1 cellular context compared by ENCODE assay signal in the genomic region with DNA sequence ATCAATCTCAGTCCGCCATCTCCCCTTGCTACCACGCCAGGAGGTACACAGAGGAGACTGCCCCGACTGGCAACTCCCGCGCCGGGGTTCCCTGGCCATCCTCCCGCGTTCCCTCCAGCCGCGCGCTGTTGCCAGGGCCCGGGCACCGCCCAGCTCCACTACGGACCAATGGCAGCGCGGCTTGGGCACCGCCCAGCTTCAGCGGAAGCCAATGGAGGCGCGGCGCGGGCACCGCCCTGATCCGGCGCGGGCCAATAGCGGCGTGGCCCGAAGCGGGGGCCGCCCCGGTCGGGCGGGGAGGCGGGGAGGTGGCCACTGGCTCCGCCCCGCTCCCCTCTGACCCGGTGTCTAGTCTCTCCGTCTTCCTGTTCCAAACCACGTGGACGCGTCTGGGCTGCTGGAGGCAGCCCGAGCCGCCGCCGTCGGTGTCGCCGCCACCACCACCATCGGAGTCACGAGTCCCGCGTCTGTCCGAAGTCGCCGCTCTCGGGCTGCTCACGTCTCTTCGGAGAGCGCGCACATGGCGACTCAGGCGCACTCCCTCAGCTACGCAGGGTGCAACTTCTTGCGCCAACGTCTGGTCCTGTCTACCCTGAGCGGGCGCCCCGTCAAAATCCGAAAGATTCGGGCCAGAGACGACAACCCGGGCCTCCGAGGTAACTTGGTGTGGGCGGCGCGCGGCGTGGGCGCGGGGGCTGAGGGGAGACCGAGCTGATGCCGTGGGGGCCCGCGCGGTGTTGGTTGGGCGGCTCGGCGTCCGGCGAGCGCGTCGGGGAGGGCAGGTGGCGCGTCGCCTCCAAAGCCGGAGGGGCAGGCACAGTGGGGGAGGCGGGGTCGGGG.
TF ChIP-seq lines count a peak whose summit lies in the region.

A gene with protein sequence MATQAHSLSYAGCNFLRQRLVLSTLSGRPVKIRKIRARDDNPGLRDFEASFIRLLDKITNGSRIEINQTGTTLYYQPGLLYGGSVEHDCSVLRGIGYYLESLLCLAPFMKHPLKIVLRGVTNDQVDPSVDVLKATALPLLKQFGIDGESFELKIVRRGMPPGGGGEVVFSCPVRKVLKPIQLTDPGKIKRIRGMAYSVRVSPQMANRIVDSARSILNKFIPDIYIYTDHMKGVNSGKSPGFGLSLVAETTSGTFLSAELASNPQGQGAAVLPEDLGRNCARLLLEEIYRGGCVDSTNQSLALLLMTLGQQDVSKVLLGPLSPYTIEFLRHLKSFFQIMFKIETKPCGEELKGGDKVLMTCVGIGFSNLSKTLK (plus strand): TSS at position 373 of the 840 bp plus-strand sequence. CDS start 148 bp downstream, at position 521.

TF ChIP-seq in GM12878, 131 proteins besides CTCF, POLR2A, EP300 and RAD21 (continued from another document):
- TF ChIP-seq, protein P1, sequence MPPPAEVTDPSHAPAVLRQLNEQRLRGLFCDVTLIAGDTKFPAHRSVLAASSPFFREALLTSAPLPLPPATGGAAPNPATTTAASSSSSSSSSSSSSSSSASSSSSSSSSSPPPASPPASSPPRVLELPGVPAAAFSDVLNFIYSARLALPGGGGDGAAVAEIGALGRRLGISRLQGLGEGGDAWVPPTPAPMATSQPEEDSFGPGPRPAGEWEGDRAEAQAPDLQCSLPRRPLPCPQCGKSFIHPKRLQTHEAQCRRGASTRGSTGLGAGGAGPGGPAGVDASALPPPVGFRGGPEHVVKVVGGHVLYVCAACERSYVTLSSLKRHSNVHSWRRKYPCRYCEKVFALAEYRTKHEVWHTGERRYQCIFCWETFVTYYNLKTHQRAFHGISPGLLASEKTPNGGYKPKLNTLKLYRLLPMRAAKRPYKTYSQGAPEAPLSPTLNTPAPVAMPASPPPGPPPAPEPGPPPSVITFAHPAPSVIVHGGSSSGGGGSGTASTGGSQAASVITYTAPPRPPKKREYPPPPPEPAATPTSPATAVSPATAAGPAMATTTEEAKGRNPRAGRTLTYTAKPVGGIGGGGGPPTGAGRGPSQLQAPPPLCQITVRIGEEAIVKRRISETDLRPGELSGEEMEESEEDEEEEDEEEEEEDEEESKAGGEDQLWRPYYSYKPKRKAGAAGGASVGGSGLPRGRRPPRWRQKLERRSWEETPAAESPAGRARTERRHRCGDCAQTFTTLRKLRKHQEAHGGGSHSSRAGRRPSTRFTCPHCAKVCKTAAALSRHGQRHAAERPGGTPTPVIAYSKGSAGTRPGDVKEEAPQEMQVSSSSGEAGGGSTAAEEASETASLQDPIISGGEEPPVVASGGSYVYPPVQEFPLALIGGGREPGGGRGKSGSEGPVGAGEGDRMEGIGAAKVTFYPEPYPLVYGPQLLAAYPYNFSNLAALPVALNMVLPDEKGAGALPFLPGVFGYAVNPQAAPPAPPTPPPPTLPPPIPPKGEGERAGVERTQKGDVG (CRISPR knock-in tag; IDR thresholded peaks at IDR 0.05), result no peak
- TF ChIP-seq GABPA (IDR thresholded peaks at IDR 0.05; ENCODE audit: low read depth), result no peak
- TF ChIP-seq, protein P2, sequence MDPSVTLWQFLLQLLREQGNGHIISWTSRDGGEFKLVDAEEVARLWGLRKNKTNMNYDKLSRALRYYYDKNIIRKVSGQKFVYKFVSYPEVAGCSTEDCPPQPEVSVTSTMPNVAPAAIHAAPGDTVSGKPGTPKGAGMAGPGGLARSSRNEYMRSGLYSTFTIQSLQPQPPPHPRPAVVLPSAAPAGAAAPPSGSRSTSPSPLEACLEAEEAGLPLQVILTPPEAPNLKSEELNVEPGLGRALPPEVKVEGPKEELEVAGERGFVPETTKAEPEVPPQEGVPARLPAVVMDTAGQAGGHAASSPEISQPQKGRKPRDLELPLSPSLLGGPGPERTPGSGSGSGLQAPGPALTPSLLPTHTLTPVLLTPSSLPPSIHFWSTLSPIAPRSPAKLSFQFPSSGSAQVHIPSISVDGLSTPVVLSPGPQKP (IDR thresholded peaks at IDR 0.05; ENCODE audit: low read depth, low read length), result no peak
- 0 out of 2 replicates have a peak, but pooled peaks have one; percentile 24 for TF ChIP-seq RCOR1 (conservative IDR thresholded peaks at IDR 0.05; ENCODE audit: low read depth, low read length)
- no peak for TF ChIP-seq POLR2AphosphoS2 (IDR thresholded peaks at IDR 0.05; ENCODE audit: low read depth, low read length)
- TF ChIP-seq ZNF207 (IDR thresholded peaks at IDR 0.05; ENCODE audit: borderline replicate concordance), result no peak
- no peak for TF ChIP-seq SMAD1 (IDR thresholded peaks at IDR 0.05; ENCODE audit: low read depth, partially characterized antibody)
- peak; percentile 92 for TF ChIP-seq CHD2 (IDR thresholded peaks at IDR 0.05; ENCODE audit: borderline replicate concordance, low read depth, low read length)
- TF ChIP-seq, protein P3, sequence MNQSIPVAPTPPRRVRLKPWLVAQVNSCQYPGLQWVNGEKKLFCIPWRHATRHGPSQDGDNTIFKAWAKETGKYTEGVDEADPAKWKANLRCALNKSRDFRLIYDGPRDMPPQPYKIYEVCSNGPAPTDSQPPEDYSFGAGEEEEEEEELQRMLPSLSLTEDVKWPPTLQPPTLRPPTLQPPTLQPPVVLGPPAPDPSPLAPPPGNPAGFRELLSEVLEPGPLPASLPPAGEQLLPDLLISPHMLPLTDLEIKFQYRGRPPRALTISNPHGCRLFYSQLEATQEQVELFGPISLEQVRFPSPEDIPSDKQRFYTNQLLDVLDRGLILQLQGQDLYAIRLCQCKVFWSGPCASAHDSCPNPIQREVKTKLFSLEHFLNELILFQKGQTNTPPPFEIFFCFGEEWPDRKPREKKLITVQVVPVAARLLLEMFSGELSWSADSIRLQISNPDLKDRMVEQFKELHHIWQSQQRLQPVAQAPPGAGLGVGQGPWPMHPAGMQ (IDR thresholded peaks at IDR 0.05; ENCODE audit: borderline replicate concordance), result no peak
- TF ChIP-seq KAT2A (conservative IDR thresholded peaks at IDR 0.05; ENCODE audit: control insufficient read depth, low read depth, low read length), result no peak
- no peak for TF ChIP-seq BACH1 (IDR thresholded peaks at IDR 0.05; ENCODE audit: borderline replicate concordance)
- TF ChIP-seq, protein P4, sequence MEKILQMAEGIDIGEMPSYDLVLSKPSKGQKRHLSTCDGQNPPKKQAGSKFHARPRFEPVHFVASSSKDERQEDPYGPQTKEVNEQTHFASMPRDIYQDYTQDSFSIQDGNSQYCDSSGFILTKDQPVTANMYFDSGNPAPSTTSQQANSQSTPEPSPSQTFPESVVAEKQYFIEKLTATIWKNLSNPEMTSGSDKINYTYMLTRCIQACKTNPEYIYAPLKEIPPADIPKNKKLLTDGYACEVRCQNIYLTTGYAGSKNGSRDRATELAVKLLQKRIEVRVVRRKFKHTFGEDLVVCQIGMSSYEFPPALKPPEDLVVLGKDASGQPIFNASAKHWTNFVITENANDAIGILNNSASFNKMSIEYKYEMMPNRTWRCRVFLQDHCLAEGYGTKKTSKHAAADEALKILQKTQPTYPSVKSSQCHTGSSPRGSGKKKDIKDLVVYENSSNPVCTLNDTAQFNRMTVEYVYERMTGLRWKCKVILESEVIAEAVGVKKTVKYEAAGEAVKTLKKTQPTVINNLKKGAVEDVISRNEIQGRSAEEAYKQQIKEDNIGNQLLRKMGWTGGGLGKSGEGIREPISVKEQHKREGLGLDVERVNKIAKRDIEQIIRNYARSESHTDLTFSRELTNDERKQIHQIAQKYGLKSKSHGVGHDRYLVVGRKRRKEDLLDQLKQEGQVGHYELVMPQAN (conservative IDR thresholded peaks at IDR 0.05), result peak; percentile 96
- TF ChIP-seq, protein P5, sequence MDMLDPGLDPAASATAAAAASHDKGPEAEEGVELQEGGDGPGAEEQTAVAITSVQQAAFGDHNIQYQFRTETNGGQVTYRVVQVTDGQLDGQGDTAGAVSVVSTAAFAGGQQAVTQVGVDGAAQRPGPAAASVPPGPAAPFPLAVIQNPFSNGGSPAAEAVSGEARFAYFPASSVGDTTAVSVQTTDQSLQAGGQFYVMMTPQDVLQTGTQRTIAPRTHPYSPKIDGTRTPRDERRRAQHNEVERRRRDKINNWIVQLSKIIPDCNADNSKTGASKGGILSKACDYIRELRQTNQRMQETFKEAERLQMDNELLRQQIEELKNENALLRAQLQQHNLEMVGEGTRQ (IDR thresholded peaks at IDR 0.05; ENCODE audit: borderline replicate concordance, low read depth, low read length), result 0 out of 2 replicates have a peak, but pooled peaks have one; percentile 25
- no peak for TF ChIP-seq FOXM1 (IDR thresholded peaks at IDR 0.05; ENCODE audit: low read depth, low read length)
- peak; percentile 97 for TF ChIP-seq SP1 (IDR thresholded peaks at IDR 0.05; ENCODE audit: low read depth, low read length)
- TF ChIP-seq, protein P6, sequence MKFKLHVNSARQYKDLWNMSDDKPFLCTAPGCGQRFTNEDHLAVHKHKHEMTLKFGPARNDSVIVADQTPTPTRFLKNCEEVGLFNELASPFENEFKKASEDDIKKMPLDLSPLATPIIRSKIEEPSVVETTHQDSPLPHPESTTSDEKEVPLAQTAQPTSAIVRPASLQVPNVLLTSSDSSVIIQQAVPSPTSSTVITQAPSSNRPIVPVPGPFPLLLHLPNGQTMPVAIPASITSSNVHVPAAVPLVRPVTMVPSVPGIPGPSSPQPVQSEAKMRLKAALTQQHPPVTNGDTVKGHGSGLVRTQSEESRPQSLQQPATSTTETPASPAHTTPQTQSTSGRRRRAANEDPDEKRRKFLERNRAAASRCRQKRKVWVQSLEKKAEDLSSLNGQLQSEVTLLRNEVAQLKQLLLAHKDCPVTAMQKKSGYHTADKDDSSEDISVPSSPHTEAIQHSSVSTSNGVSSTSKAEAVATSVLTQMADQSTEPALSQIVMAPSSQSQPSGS (IDR thresholded peaks at IDR 0.05; ENCODE audit: low read length), result no peak
- no peak for TF ChIP-seq ETV6 (conservative IDR thresholded peaks at IDR 0.05 in 1 of 2, IDR thresholded peaks at IDR 0.05 in 1 of 2; ENCODE audit: borderline replicate concordance in 1 of 2, low read depth in 1 of 2)
- TF ChIP-seq, protein P7, sequence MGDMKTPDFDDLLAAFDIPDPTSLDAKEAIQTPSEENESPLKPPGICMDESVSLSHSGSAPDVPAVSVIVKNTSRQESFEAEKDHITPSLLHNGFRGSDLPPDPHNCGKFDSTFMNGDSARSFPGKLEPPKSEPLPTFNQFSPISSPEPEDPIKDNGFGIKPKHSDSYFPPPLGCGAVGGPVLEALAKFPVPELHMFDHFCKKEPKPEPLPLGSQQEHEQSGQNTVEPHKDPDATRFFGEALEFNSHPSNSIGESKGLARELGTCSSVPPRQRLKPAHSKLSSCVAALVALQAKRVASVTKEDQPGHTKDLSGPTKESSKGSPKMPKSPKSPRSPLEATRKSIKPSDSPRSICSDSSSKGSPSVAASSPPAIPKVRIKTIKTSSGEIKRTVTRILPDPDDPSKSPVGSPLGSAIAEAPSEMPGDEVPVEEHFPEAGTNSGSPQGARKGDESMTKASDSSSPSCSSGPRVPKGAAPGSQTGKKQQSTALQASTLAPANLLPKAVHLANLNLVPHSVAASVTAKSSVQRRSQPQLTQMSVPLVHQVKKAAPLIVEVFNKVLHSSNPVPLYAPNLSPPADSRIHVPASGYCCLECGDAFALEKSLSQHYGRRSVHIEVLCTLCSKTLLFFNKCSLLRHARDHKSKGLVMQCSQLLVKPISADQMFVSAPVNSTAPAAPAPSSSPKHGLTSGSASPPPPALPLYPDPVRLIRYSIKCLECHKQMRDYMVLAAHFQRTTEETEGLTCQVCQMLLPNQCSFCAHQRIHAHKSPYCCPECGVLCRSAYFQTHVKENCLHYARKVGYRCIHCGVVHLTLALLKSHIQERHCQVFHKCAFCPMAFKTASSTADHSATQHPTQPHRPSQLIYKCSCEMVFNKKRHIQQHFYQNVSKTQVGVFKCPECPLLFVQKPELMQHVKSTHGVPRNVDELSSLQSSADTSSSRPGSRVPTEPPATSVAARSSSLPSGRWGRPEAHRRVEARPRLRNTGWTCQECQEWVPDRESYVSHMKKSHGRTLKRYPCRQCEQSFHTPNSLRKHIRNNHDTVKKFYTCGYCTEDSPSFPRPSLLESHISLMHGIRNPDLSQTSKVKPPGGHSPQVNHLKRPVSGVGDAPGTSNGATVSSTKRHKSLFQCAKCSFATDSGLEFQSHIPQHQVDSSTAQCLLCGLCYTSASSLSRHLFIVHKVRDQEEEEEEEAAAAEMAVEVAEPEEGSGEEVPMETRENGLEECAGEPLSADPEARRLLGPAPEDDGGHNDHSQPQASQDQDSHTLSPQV (IDR thresholded peaks at IDR 0.05), result no peak
- no peak for TF ChIP-seq RBBP5 (conservative IDR thresholded peaks at IDR 0.05)
- TF ChIP-seq BRCA1 (IDR thresholded peaks at IDR 0.05; ENCODE audit: low read depth, low read length), result no peak
- no peak for TF ChIP-seq HDAC6 (IDR thresholded peaks at IDR 0.05; ENCODE audit: unreplicated experiment)
